1 cellular context compared by ENCODE assay signal in the genomic region with DNA sequence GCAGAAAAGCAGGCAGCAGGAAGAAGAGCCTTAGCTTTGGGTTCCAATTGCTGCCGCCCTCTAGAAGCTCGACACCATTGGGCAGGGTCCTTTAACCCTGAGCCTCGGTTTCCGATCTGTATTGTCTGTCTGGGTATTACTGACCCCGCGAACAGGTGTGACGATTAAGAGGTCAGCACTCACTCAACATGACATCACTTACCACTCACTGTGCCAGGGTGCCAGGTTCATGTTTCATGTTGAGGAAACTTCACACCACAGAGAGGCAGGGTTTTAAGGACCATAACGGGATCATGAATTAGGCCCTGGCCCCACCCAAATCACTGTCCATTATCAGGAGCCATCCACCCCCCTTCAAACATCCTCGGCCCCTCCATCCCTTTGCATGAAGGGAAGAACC.
TF ChIP-seq lines count a peak whose summit lies in the region.

No MANE protein-coding gene starts in this region.

TF ChIP-seq in SK-N-SH, 30 proteins besides CTCF, POLR2A, EP300 and RAD21 (continued from another document):
- TF ChIP-seq, protein P1, sequence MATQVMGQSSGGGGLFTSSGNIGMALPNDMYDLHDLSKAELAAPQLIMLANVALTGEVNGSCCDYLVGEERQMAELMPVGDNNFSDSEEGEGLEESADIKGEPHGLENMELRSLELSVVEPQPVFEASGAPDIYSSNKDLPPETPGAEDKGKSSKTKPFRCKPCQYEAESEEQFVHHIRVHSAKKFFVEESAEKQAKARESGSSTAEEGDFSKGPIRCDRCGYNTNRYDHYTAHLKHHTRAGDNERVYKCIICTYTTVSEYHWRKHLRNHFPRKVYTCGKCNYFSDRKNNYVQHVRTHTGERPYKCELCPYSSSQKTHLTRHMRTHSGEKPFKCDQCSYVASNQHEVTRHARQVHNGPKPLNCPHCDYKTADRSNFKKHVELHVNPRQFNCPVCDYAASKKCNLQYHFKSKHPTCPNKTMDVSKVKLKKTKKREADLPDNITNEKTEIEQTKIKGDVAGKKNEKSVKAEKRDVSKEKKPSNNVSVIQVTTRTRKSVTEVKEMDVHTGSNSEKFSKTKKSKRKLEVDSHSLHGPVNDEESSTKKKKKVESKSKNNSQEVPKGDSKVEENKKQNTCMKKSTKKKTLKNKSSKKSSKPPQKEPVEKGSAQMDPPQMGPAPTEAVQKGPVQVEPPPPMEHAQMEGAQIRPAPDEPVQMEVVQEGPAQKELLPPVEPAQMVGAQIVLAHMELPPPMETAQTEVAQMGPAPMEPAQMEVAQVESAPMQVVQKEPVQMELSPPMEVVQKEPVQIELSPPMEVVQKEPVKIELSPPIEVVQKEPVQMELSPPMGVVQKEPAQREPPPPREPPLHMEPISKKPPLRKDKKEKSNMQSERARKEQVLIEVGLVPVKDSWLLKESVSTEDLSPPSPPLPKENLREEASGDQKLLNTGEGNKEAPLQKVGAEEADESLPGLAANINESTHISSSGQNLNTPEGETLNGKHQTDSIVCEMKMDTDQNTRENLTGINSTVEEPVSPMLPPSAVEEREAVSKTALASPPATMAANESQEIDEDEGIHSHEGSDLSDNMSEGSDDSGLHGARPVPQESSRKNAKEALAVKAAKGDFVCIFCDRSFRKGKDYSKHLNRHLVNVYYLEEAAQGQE (IDR thresholded peaks at IDR 0.05; ENCODE audit: low read depth, low read length), result no peak
- no peak for TF ChIP-seq MEF2A (IDR thresholded peaks at IDR 0.05; ENCODE audit: borderline replicate concordance, low read depth)
